16 cellular contexts compared by ENCODE assay signal in the genomic region with DNA sequence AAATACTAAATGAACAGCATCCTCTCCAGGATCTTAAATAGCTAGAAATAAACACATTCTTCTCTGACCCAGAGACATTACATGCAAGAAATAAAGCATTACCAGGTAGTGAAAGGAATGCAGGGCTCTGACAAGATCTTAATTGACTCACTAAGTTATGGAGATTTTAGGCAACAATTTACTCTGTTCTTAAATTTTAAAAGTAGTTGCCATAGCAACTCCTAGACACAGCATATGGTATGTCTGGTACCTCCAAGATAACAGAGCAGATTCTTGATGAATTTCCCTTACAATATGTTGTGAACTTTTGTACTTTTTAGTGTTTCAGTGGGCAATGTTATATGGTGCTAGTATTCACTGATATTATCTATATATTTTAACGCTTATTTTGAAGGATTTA.
A peak's percentile ranks its signal among the peaks of the same experiment; 100 is the strongest.
DNase-seq lines count a peak whose midpoint lies in the region; ATAC-seq and TF ChIP-seq lines count a peak whose summit lies in the region.
"Had no signal": no experiment of that assay in that cellular context is flagged by ENCODE, and none has a peak within 500 bp of the region (broad histone marks: within the 10 kb centered on the region; RNA-seq: fewer than 3 reads in every experiment).

No MANE protein-coding gene starts in this region.

- no peaks in the 10 kb centered on the region for H3K27me3 ChIP-seq in GM23338 (ENCODE audit: insufficient read depth)
- H3K27me3 ChIP-seq in RWPE2 (ENCODE audit: insufficient read depth, poor library complexity, severe bottlenecking): peaks cover 3% of the 10 kb centered on the region
- no peaks in the 10 kb centered on the region for H3K27me3 ChIP-seq in endodermal cell (ENCODE audit: control insufficient read depth, insufficient read depth, low read length, poor library complexity, severe bottlenecking)
- H3K27me3 ChIP-seq in mesendoderm (ENCODE audit: insufficient read depth, low read length, poor library complexity): no peaks in the 10 kb centered on the region
- H3K27me3 ChIP-seq in neuronal stem cell (ENCODE audit: control insufficient read depth in 3 of 3, insufficient read depth in 3 of 3, low read depth in 1 of 3, low read length in 3 of 3): no peaks in the 10 kb centered on the region
- H3K27me3 ChIP-seq: BLaER1 treated with 17β-estradiol and CSF1 and Interleukin-3, amounts not matched to agents 10 nM and 100 nM had no signal

- H3K14ac ChIP-seq in neuronal stem cell (ENCODE audit: low read length): no peak overlapping the region

- H2BK5ac ChIP-seq in mesendoderm (ENCODE audit: low read length) (no peak overlapping the region), neuronal stem cell (ENCODE audit: low read length) (no peak overlapping the region)

- H3K9me3 ChIP-seq in RWPE2 (ENCODE audit: severe bottlenecking) (no peaks in the 10 kb centered on the region), endodermal cell (ENCODE audit: control insufficient read depth, low read length) (no peaks in the 10 kb centered on the region), neuronal stem cell (replicated peaks in 1 of 2; ENCODE audit: control insufficient read depth in 2 of 2, insufficient read depth in 1 of 2, low read depth in 1 of 2, low read length in 2 of 2) (no peaks in the 10 kb centered on the region)
- H3K9me3 ChIP-seq: BLaER1 treated with 17β-estradiol and CSF1 and Interleukin-3, amounts not matched to agents 10 nM and 100 nM had no signal

- H4K8ac ChIP-seq in mesendoderm (ENCODE audit: low read depth, low read length): no peak overlapping the region
- no peak overlapping the region for H4K8ac ChIP-seq in neuronal stem cell (ENCODE audit: low read depth, low read length)

- no peak overlapping the region for H2AFZ ChIP-seq in GM23338
- H2AFZ ChIP-seq in neuronal stem cell (ENCODE audit: low read length): no peak overlapping the region

- H2BK15ac ChIP-seq in mesendoderm (replicated peaks; ENCODE audit: low read depth) (no peak overlapping the region), neuronal stem cell (ENCODE audit: low read length) (no peak overlapping the region)

- no peaks in the 10 kb centered on the region for H4K20me1 ChIP-seq in GM23338 (replicated peaks; ENCODE audit: insufficient read depth)
- H4K20me1 ChIP-seq: BLaER1 treated with 17β-estradiol and CSF1 and Interleukin-3, amounts not matched to agents 10 nM and 100 nM had no signal

- peak overlapping the region; percentile 2; the same call in 1 of the 2 replicates for H3K27ac ChIP-seq in GM23338 (ENCODE audit: low read depth)
- no peak overlapping the region for H3K27ac ChIP-seq in RWPE2 (ENCODE audit: poor library complexity, severe bottlenecking)
- peak overlapping the region; percentile 70 for H3K27ac ChIP-seq in endodermal cell (ENCODE audit: low read depth, low read length)
- H3K27ac ChIP-seq in mesendoderm (ENCODE audit: low read depth, low read length): no peak overlapping the region
- H3K27ac ChIP-seq in neuronal stem cell (replicated peaks; ENCODE audit: low read length): no peak overlapping the region
- H3K27ac ChIP-seq: BLaER1 treated with 17β-estradiol and CSF1 and Interleukin-3, amounts not matched to agents 10 nM and 100 nM had no signal

- DNase-seq in GM23338 (ENCODE audit: low spot score) (peak; percentile 46), RWPE2 (ENCODE audit: low spot score) (no peak), endodermal cell (no peak), mesendoderm (peak; percentile 75), neuronal stem cell (ENCODE audit: low spot score) (no peak), cerebellar cortex (ENCODE audit: low spot score) (no peak)
- DNase-seq: Calu3; CD8-positive, alpha-beta T cell; GOT3; H7; HFFc6 had no signal

- no peak for ATAC-seq in GM23338
- ATAC-seq in RWPE2 (ENCODE audit: low read depth): 0 out of 3 replicates have a peak, but pooled peaks have one; percentile 14
- ATAC-seq in GM21515 (IDR thresholded peaks at IDR 0.05; ENCODE audit: unreplicated experiment): no peak
- ATAC-seq: CD8-positive, alpha-beta T cell; HCT116 had no signal

- H3K4me1 ChIP-seq in GM23338 (ENCODE audit: insufficient read depth): peaks cover 17% of the 10 kb centered on the region
- no peaks in the 10 kb centered on the region for H3K4me1 ChIP-seq in RWPE2 (ENCODE audit: insufficient read depth, poor library complexity, severe bottlenecking)
- peaks cover 5% of the 10 kb centered on the region for H3K4me1 ChIP-seq in endodermal cell (ENCODE audit: control insufficient read depth, insufficient read depth, low read length)
- H3K4me1 ChIP-seq in mesendoderm (ENCODE audit: control insufficient read depth, low read depth, low read length): no peaks in the 10 kb centered on the region
- H3K4me1 ChIP-seq in neuronal stem cell (ENCODE audit: control insufficient read depth in 2 of 2, insufficient read depth in 1 of 2, low read depth in 1 of 2, low read length in 2 of 2): peaks cover 0 to 6% of the 10 kb centered on the region in 2 donors
- H3K4me1 ChIP-seq: BLaER1 treated with 17β-estradiol and CSF1 and Interleukin-3, amounts not matched to agents 10 nM and 100 nM had no signal

- H3K36me3 ChIP-seq in GM23338 (ENCODE audit: insufficient read depth) (no peaks in the 10 kb centered on the region), RWPE2 (ENCODE audit: low read depth) (no peaks in the 10 kb centered on the region), endodermal cell (ENCODE audit: control insufficient read depth, insufficient read depth, low read length) (no peaks in the 10 kb centered on the region), mesendoderm (ENCODE audit: control insufficient read depth, insufficient read depth, low read length) (no peaks in the 10 kb centered on the region), neuronal stem cell (replicated peaks in 1 of 2; ENCODE audit: control insufficient read depth in 2 of 2, insufficient read depth in 2 of 2, low read length in 2 of 2) (no peaks in the 10 kb centered on the region)
- H3K36me3 ChIP-seq: BLaER1 treated with 17β-estradiol and CSF1 and Interleukin-3, amounts not matched to agents 10 nM and 100 nM had no signal

- H3K36me3 Mint-ChIP-seq in GM23338 (ENCODE audit: low read depth) (peaks cover 8% of the 10 kb centered on the region), endodermal cell (ENCODE audit: low read depth) (no peaks in the 10 kb centered on the region)
- H3K36me3 Mint-ChIP-seq: CD8-positive, alpha-beta T cell; IgD-negative memory B cell had no signal

- no peak overlapping the region for H2BK12ac ChIP-seq in neuronal stem cell (ENCODE audit: low read length)

- H3K4me3 ChIP-seq in GM23338: no peak overlapping the region
- no peak overlapping the region for H3K4me3 ChIP-seq in RWPE2 (ENCODE audit: severe bottlenecking)
- no peak overlapping the region for H3K4me3 ChIP-seq in endodermal cell (ENCODE audit: low read length)
- H3K4me3 ChIP-seq in mesendoderm (ENCODE audit: low read length): no peak overlapping the region
- no peak overlapping the region for H3K4me3 ChIP-seq in neuronal stem cell (ENCODE audit: low read length in 2 of 2)
- H3K4me3 ChIP-seq: BLaER1 treated with 17β-estradiol and CSF1 and Interleukin-3, amounts not matched to agents 10 nM and 100 nM had no signal

- no peaks in the 10 kb centered on the region for H3K9me2 ChIP-seq in GM23338 (ENCODE audit: insufficient read depth)

- H3F3A ChIP-seq in GM23338 (replicated peaks; ENCODE audit: low read depth): no peaks in the 10 kb centered on the region

- H3K79me2 ChIP-seq in GM23338 (replicated peaks; ENCODE audit: insufficient read depth) (no peaks in the 10 kb centered on the region), mesendoderm (ENCODE audit: control insufficient read depth, insufficient read depth, low read length) (no peaks in the 10 kb centered on the region)

- no peak overlapping the region for H3K4me3 Mint-ChIP-seq in GM23338
- H3K4me3 Mint-ChIP-seq in endodermal cell: no peak overlapping the region
- H3K4me3 Mint-ChIP-seq: B cell; CD8-positive, alpha-beta T cell; HFFc6; IgD-negative memory B cell had no signal

- no peak overlapping the region for H2AK5ac ChIP-seq in mesendoderm (ENCODE audit: low read length)
- no peak overlapping the region for H2AK5ac ChIP-seq in neuronal stem cell (ENCODE audit: low read depth, low read length)

- H3K9ac ChIP-seq in endodermal cell (ENCODE audit: extremely low read depth, low read length, poor library complexity, severe bottlenecking) (no peak overlapping the region), mesendoderm (ENCODE audit: low read length) (no peak overlapping the region), neuronal stem cell (ENCODE audit: low read depth, low read length, poor library complexity) (no peak overlapping the region)
- H3K9ac ChIP-seq: BLaER1 treated with 17β-estradiol and CSF1 and Interleukin-3, amounts not matched to agents 10 nM and 100 nM had no signal

- H3K23ac ChIP-seq in mesendoderm (ENCODE audit: low read length) (no peak overlapping the region), neuronal stem cell (ENCODE audit: low read depth, low read length, poor library complexity) (no peak overlapping the region)

- H3K4ac ChIP-seq in mesendoderm (ENCODE audit: low read depth, low read length) (no peak overlapping the region), neuronal stem cell (ENCODE audit: low read length) (no peak overlapping the region)

- H3K4me2 ChIP-seq in GM23338 (no peak overlapping the region), mesendoderm (ENCODE audit: low read length) (no peak overlapping the region), neuronal stem cell (ENCODE audit: insufficient read depth, low read length, poor library complexity, severe bottlenecking) (no peak overlapping the region)
- H3K4me2 ChIP-seq: BLaER1 treated with 17β-estradiol and CSF1 and Interleukin-3, amounts not matched to agents 10 nM and 100 nM had no signal

- no peak overlapping the region for H3K56ac ChIP-seq in mesendoderm (ENCODE audit: low read length)

- H3K9me3 Mint-ChIP-seq in GM23338 (peaks cover 6% of the 10 kb centered on the region), endodermal cell (peaks cover 7% of the 10 kb centered on the region)
- H3K9me3 Mint-ChIP-seq: CD8-positive, alpha-beta T cell; HFFc6 had no signal

- H3K4me1 Mint-ChIP-seq in GM23338: peaks cover 42% of the 10 kb centered on the region
- H3K4me1 Mint-ChIP-seq in endodermal cell: peaks cover 13% of the 10 kb centered on the region
- H3K4me1 Mint-ChIP-seq: B cell, IgD-negative memory B cell had no signal

- H3K27me3 Mint-ChIP-seq in GM23338 (ENCODE audit: insufficient read depth, low read depth, poor library complexity) (peaks cover 3% of the 10 kb centered on the region), endodermal cell (ENCODE audit: insufficient read depth) (no peaks in the 10 kb centered on the region)
- H3K27me3 Mint-ChIP-seq: IgD-negative memory B cell had no signal

- H3K27ac Mint-ChIP-seq in GM23338 (no peak overlapping the region), endodermal cell (no peak overlapping the region)
- H3K27ac Mint-ChIP-seq: B cell; CD8-positive, alpha-beta T cell; HFFc6; IgD-negative memory B cell had no signal

- H3K79me1 ChIP-seq in mesendoderm (ENCODE audit: low read length) (no peaks in the 10 kb centered on the region), neuronal stem cell (ENCODE audit: low read depth, low read length) (no peaks in the 10 kb centered on the region)

- H4K5ac ChIP-seq in mesendoderm (ENCODE audit: low read length): no peak overlapping the region

- no CpG with 5 or more reads among the region's 1 CpG for WGBS in endodermal cell (ENCODE audit: insufficient coverage in 1 of 2, insufficient read length in 1 of 2), 2 experiments
- WGBS in mesendoderm (ENCODE audit: extremely low coverage, insufficient coverage, low lambda C conversion rate): no CpG with 5 or more reads among the region's 1 CpG
- no CpG with 5 or more reads among the region's 1 CpG for WGBS in neuronal stem cell (ENCODE audit: extremely low coverage in 2 of 2, insufficient read length in 2 of 2, insufficient replicate concordance in 1 of 2), 2 donors

- no peak overlapping the region for H4K91ac ChIP-seq in neuronal stem cell (ENCODE audit: low read depth, low read length, poor library complexity)

- TF ChIP-seq CTCF in GM23338 (conservative IDR thresholded peaks at IDR 0.05; ENCODE audit: low read depth in 2 of 2) (no peak), RWPE2 (IDR thresholded peaks at IDR 0.05; ENCODE audit: poor library complexity, severe bottlenecking) (no peak), endodermal cell (conservative IDR thresholded peaks at IDR 0.05) (no peak)

- H2BK120ac ChIP-seq in mesendoderm (ENCODE audit: low read depth, low read length) (no peak overlapping the region), neuronal stem cell (ENCODE audit: low read depth, low read length) (no peak overlapping the region)

- H3K18ac ChIP-seq in mesendoderm (ENCODE audit: low read length) (no peak overlapping the region), neuronal stem cell (ENCODE audit: low read length) (no peak overlapping the region)

Comparison
In these comparisons a context has a peak if more than half of its experiments do, and no peak if none do; other contexts are left out.
1. DNase-seq: peak in GM23338 (single experiment) and mesendoderm (single experiment); none in RWPE2 (single experiment), endodermal cell (single experiment), neuronal stem cell (single experiment) and cerebellar cortex (single experiment).
2. H3K27ac ChIP-seq: peak in GM23338 (single experiment) and endodermal cell (single experiment); none in RWPE2 (single experiment), mesendoderm (single experiment) and neuronal stem cell (single experiment).